1 cellular context compared by ENCODE assay signal in genomic region chr1:59184506-59184905, GRCh38.
TF ChIP-seq lines count a peak whose summit lies in the region.

No MANE protein-coding gene starts in this region.

TF ChIP-seq in IMR-90, 13 proteins besides CTCF, POLR2A, EP300 and RAD21:
- TF ChIP-seq RFX5 (IDR thresholded peaks at IDR 0.05; ENCODE audit: low read depth, low read length) (no peak), ELK1 (IDR thresholded peaks at IDR 0.05; ENCODE audit: borderline replicate concordance, low read depth, low read length) (no peak), MAFK (IDR thresholded peaks at IDR 0.05; ENCODE audit: low read depth, low read length) (no peak), RCOR1 (IDR thresholded peaks at IDR 0.05; ENCODE audit: insufficient replicate concordance, low read length) (no peak), CEBPB (IDR thresholded peaks at IDR 0.05; ENCODE audit: low read depth, low read length) (no peak), MAZ (IDR thresholded peaks at IDR 0.05; ENCODE audit: borderline replicate concordance, low read depth, low read length) (no peak), BHLHE40 (IDR thresholded peaks at IDR 0.05; ENCODE audit: low read depth, low read length) (no peak), SMC3 (IDR thresholded peaks at IDR 0.05; ENCODE audit: low read depth, low read length) (no peak)
